ENCODE assay signal across 8 cellular contexts in the genomic region with DNA sequence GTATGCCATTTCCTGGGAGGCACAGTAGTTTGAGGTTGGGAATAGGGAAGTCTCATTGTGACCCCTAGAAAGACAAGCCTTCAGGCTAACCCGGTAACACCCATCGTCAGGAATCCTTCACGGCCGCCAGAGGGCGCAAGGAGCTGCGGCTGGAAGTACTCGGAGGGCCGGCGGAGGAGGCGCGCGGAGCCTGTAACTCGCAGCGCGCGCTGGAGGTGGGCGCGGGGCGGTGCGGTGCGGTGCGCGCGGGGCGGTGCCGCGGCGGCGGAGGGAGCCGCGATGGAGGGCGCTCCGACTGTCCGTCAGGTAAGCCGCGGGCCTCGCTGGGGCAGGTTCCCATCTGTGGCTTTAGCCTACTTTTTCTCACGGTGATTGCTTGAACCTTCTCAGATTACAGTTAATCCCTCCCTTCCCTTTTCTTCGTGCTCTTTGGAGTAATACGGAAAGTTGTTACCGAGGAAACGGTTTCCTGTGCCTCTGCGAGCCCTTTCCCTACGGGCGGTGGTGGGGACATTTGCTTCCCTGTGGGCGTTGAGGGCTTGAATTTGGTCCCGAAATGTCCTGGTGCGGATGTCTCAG. TPM values are rescaled to one million over a fixed set of nuclear protein-coding genes. Genes with fewer than 3 reads are reported as not detected.
A peak's percentile ranks its signal among the peaks of the same experiment; 100 is the strongest.
DNase-seq lines count a peak whose midpoint lies in the region; ATAC-seq and TF ChIP-seq lines count a peak whose summit lies in the region.

A gene (plus strand): TSS at position 158 of the 579 bp plus-strand sequence. CDS start 122 bp downstream, at position 280.

- ATAC-seq in natural killer cell = peak; percentile 98 to 100 (median 99)

- H3K4me3 ChIP-seq in fibroblast of pulmonary artery (replicated peaks; ENCODE audit: low read depth, low read length) = peak within 1 kb of the TSS; percentile 82

- H3K4me3 Mint-ChIP-seq in natural killer cell = peak within 1 kb of the TSS; percentile 87

- no peaks in the 10 kb centered on the region for H3K9me3 Mint-ChIP-seq in natural killer cell

- peaks cover 0 to 2% of the 10 kb centered on the region in 2 donors for H3K27me3 Mint-ChIP-seq in natural killer cell (ENCODE audit: low read depth in 2 of 2)

- H3K27ac Mint-ChIP-seq in natural killer cell = peak within 1 kb of the TSS in 1 of 2 donors; percentile 74

- peaks cover 7 to 8% of the 10 kb centered on the region in 2 donors for H3K4me1 Mint-ChIP-seq in natural killer cell

- intact Hi-C loops in natural killer cell (cut with micrococcal nuclease) = loop anchor here (1.0 to 2.0 kb wide), 4 partner anchors 75 to 218 kb away; a partner anchor contains a TSS

- TF ChIP-seq CTCF in fibroblast of pulmonary artery (IDR thresholded peaks at IDR 0.05; ENCODE audit: low read length, missing control alignments) (peak; percentile 77), natural killer cell (IDR thresholded peaks at IDR 0.05) (peak; percentile 86)

- DNase-seq in Daoy (ENCODE audit: low read depth) (peak; percentile 95), H4 (ENCODE audit: low spot score) (peak; percentile 83), LHCN-M2 (ENCODE audit: low read depth) (peak; percentile 78), RKO (ENCODE audit: low spot score) (peak; percentile 94), fibroblast of pulmonary artery (ENCODE audit: low read depth) (peak; percentile 94), natural killer cell (peak; percentile 82)
- peak; percentile 65 to 78 for DNase-seq in activated T-helper 1 cell treated with anti-CD3 and anti-CD28 coated beads, Interleukin-2, amount 50 U/mL, for 16 hours (ENCODE audit: low read depth in 1 of 2, low spot score in 1 of 2)
- peak; percentile 61 to 83 (median 76) for DNase-seq in stimulated activated naive CD4-positive, alpha-beta T cell (lab: John Stamatoyannopoulos, UW)

- no peaks in the 10 kb centered on the region for H3K36me3 Mint-ChIP-seq in natural killer cell

RNA-seq across cellular contexts. Expression of the gene that starts here (rescaled TPM):
- total RNA-seq in Daoy (2014; rRNA removed; shearing (Covaris generic)) = 11.7 and 22.1 TPM in 2 replicates
- total RNA-seq in H4 (2014; rRNA removed; shearing (Covaris generic)) = 0.23 and 0.81 TPM in 2 replicates
- total RNA-seq in LHCN-M2 (2014; rRNA removed) (2.2 TPM in 2 replicates), natural killer cell (1 to 10 TPM; 2.7 to 3.9 (median 3.6) TPM)
- 0.29 TPM for polyA plus RNA-seq in LHCN-M2 (2012)

Comparison
In these comparisons a context has a peak if more than half of its experiments do, and no peak if none do; other contexts are left out.
1. Peak in every context shown above with its lines: DNase-seq, ATAC-seq and H3K4me3 ChIP-seq.
2. Peak in DNase-seq in H4; RNA of the gene not detected or under 1 TPM.